Comparison of ENCODE assay signal across 12 cellular contexts in the genomic region with DNA sequence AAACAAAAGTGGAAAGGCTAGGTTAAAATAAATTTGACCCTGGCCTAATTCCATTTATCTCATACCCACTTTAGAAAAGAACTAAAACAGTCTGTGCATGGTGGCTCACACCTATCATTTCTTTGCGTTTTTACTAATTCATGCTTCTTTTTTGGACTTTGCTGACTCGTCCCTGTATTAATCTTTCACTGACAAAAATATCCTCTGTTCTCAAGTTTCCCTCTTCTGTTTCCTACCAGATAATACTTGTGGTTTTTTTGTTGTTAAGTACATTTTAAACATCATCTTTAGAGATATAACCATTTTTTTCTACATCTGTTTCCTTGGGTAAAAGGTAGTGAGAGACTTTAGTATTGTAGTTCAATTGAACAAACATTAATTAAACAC. TPM values are rescaled to one million over a fixed set of nuclear protein-coding genes. Genes with fewer than 3 reads are reported as not detected.
DNase-seq lines count a peak whose midpoint lies in the region; ATAC-seq and TF ChIP-seq lines count a peak whose summit lies in the region.
"Had no signal": no experiment of that assay in that cellular context is flagged by ENCODE, and none has a peak within 500 bp of the region (broad histone marks: within the 10 kb centered on the region; RNA-seq: fewer than 3 reads in every experiment).

No MANE protein-coding gene starts in this region.

- POLR2A ChIA-PET in activated CD8-positive, alpha-beta T cell treated with anti-CD3 and anti-CD28 coated beads for 36 hours (lab: Charles Lee), result interaction anchor here (2.4 kb wide), 1 partner anchor 14 kb away, joined by 10 read pairs; no protein-coding TSS in a partner anchor

- ATAC-seq in activated CD8-positive, alpha-beta T cell treated with anti-CD3 and anti-CD28 coated beads for 36 hours, result no peak

- peaks cover 21% of the 10 kb centered on the region for H3K79me1 ChIP-seq in mesenchymal stem cell (replicated peaks; ENCODE audit: low read length, poor library complexity, severe bottlenecking)

- no peak overlapping the region for H2AK5ac ChIP-seq in mesenchymal stem cell (ENCODE audit: low read length, severe bottlenecking)

- peaks cover 39% of the 10 kb centered on the region for H3F3A ChIP-seq in GM23248 (ENCODE audit: insufficient read depth)

- H2BK12ac ChIP-seq in mesenchymal stem cell (ENCODE audit: low read length in 2 of 2), result no peak overlapping the region

- H3K18ac ChIP-seq in mesenchymal stem cell (ENCODE audit: low read depth in 1 of 2, low read length in 2 of 2), result no peak overlapping the region

- H3K36me3 Mint-ChIP-seq in activated CD8-positive, alpha-beta T cell treated with anti-CD3 and anti-CD28 coated beads for 36 hours (ENCODE audit: low read depth), result peaks cover 27% of the 10 kb centered on the region

- H3K27ac ChIP-seq in BLaER1 (0 out of 2 replicates have a peak overlapping the region, but pooled peaks have one; percentile 20), GM23248 (peak overlapping the region; percentile 29), mesenchymal stem cell (ENCODE audit: low read length, poor library complexity, severe bottlenecking) (no peak overlapping the region)

- H3K4me2 ChIP-seq in BLaER1, result peak overlapping the region; percentile 61
- peak overlapping the region; percentile 67 for H3K4me2 ChIP-seq in GM23248 (ENCODE audit: unreplicated experiment)
- H3K4me2 ChIP-seq in mesenchymal stem cell (ENCODE audit: low read length, poor library complexity, severe bottlenecking), result no peak overlapping the region

- H3K9me3 ChIP-seq in BLaER1, result peaks cover 18% of the 10 kb centered on the region
- no peaks in the 10 kb centered on the region for H3K9me3 ChIP-seq in GM23248 (ENCODE audit: low read depth)
- H3K9me3 ChIP-seq in mesenchymal stem cell (ENCODE audit: control insufficient read depth, low read length), result no peaks in the 10 kb centered on the region

- H3K36me3 ChIP-seq in BLaER1 (peaks cover 18% of the 10 kb centered on the region), GM23248 (ENCODE audit: low read depth) (peaks cover 18% of the 10 kb centered on the region; the same call in 1 of the 2 replicates), mesenchymal stem cell (ENCODE audit: control insufficient read depth in 1 of 2, insufficient read depth in 2 of 2, low read depth in 1 of 2, low read length in 2 of 2) (peaks cover 0 to 6% of the 10 kb centered on the region in 2 experiments)

- no peaks in the 10 kb centered on the region for H3K27me3 Mint-ChIP-seq in activated CD8-positive, alpha-beta T cell treated with anti-CD3 and anti-CD28 coated beads for 36 hours

- no peaks in the 10 kb centered on the region for H3K9me2 ChIP-seq in GM23248 (ENCODE audit: insufficient read depth)

- no peak overlapping the region for H4K8ac ChIP-seq in mesenchymal stem cell (ENCODE audit: low read length)

- no peak for TF ChIP-seq CTCF in activated CD8-positive, alpha-beta T cell treated with anti-CD3 and anti-CD28 coated beads for 36 hours (IDR thresholded peaks at IDR 0.05)

- H3K4ac ChIP-seq in mesenchymal stem cell (ENCODE audit: low read depth in 1 of 2, low read length in 2 of 2), result no peak overlapping the region

- 52 to 58% methylated on average over 2 of the region's 2 CpGs for WGBS in GM23248 (ENCODE audit: low coverage in 1 of 2, low lambda C conversion rate in 2 of 2, missing lambda C conversion rate in 2 of 2), 2 experiments
- 79% methylated on average over 2 of the region's 2 CpGs for WGBS in mesenchymal stem cell

- H4K20me1 ChIP-seq in BLaER1 (peaks cover 17% of the 10 kb centered on the region; the same call in 1 of the 2 replicates), GM23248 (ENCODE audit: insufficient read depth) (no peaks in the 10 kb centered on the region)

- H3K23ac ChIP-seq in mesenchymal stem cell (ENCODE audit: low read length in 2 of 2), result no peak overlapping the region

- H3K9me3 Mint-ChIP-seq in activated CD8-positive, alpha-beta T cell treated with anti-CD3 and anti-CD28 coated beads for 36 hours, result peaks cover 3% of the 10 kb centered on the region

- peaks cover 63% of the 10 kb centered on the region for H3K4me1 ChIP-seq in BLaER1
- H3K4me1 ChIP-seq in GM23248 (ENCODE audit: insufficient read depth), result peaks cover 42% of the 10 kb centered on the region
- H3K4me1 ChIP-seq in mesenchymal stem cell (ENCODE audit: control insufficient read depth, insufficient read depth, low read depth, low read length), result peaks cover 3% of the 10 kb centered on the region

- H2AFZ ChIP-seq in GM23248 (no peak overlapping the region), mesenchymal stem cell (ENCODE audit: low read depth, low read length) (no peak overlapping the region)

- no peak overlapping the region for H3K14ac ChIP-seq in mesenchymal stem cell (ENCODE audit: low read length in 2 of 2)

- no peak for DNase-seq in GM23248
- no peak for DNase-seq in activated CD8-positive, alpha-beta T cell treated with anti-CD3 and anti-CD28 coated beads for 36 hours
- DNase-seq in mesenchymal stem cell, result no peak
- no peak for DNase-seq in AG08396 (ENCODE audit: low spot score)
- no peak for DNase-seq in head of caudate nucleus
- no peak for DNase-seq in GM19240 (ENCODE audit: insufficient read length, low spot score)
- no peak for DNase-seq in AML-193 (lab: John Stamatoyannopoulos, UW)
- DNase-seq: HCEC 1CT; NCI-H2107; stimulated activated CD4-positive, alpha-beta T cell treated with anti-CD3 and anti-CD28 coated beads, Interleukin-12 subunit alpha, Interleukin-12 subunit beta, amount 100 ng/mL, for 4 hours; stimulated activated CD8-positive, alpha-beta memory T cell treated with anti-CD3 and anti-CD28 coated beads, Interleukin-4, amount 100 ng/mL, for 48 hours had no signal

- H3K4me3 Mint-ChIP-seq in activated CD8-positive, alpha-beta T cell treated with anti-CD3 and anti-CD28 coated beads for 36 hours, result no peak overlapping the region

- H3K9ac ChIP-seq in BLaER1 (no peak overlapping the region), GM23248 (peak overlapping the region; percentile 10; the same call in 1 of the 2 replicates), mesenchymal stem cell (ENCODE audit: low read length) (peak overlapping the region; percentile 14)

- peaks cover 62% of the 10 kb centered on the region for H3K4me1 Mint-ChIP-seq in activated CD8-positive, alpha-beta T cell treated with anti-CD3 and anti-CD28 coated beads for 36 hours (ENCODE audit: low read depth)

- no peak overlapping the region for H2BK5ac ChIP-seq in mesenchymal stem cell (ENCODE audit: low read depth, low read length, poor library complexity, severe bottlenecking)

- CTCF ChIA-PET in activated CD8-positive, alpha-beta T cell treated with anti-CD3 and anti-CD28 coated beads for 36 hours (lab: Charles Lee), result interaction anchor here (1.5 kb wide), 1 partner anchor 22 kb away, joined by 3 read pairs; no protein-coding TSS in a partner anchor

- in situ Hi-C loops in GM23248 (cut with MboI), result no loop called here

- H3K27me3 ChIP-seq in BLaER1 (no peaks in the 10 kb centered on the region), GM23248 (replicated peaks; ENCODE audit: insufficient read depth) (no peaks in the 10 kb centered on the region), mesenchymal stem cell (ENCODE audit: control insufficient read depth in 1 of 2, insufficient read depth in 1 of 2, low read length in 2 of 2) (no peaks in the 10 kb centered on the region)

- peak overlapping the region; percentile 87 for H3K27ac Mint-ChIP-seq in activated CD8-positive, alpha-beta T cell treated with anti-CD3 and anti-CD28 coated beads for 36 hours

- no peak overlapping the region for H2BK15ac ChIP-seq in mesenchymal stem cell (ENCODE audit: low read depth, poor library complexity, severe bottlenecking)

- H3K79me2 ChIP-seq in GM23248 (ENCODE audit: insufficient read depth), result peaks cover 100% of the 10 kb centered on the region

- intact Hi-C loops in activated CD8-positive, alpha-beta T cell treated with anti-CD3 and anti-CD28 coated beads for 36 hours (cut with micrococcal nuclease), result no loop called here
- intact Hi-C loops in head of caudate nucleus (cut with DNase I), result no loop called here

- H4K91ac ChIP-seq in mesenchymal stem cell (ENCODE audit: low read length), result no peak overlapping the region

- no peak overlapping the region for H2BK120ac ChIP-seq in mesenchymal stem cell (ENCODE audit: low read depth, low read length)

- H3K4me3 ChIP-seq in BLaER1 (no peak overlapping the region), GM23248 (peak overlapping the region; percentile 24; the same call in 1 of the 2 replicates), mesenchymal stem cell (ENCODE audit: insufficient read depth in 1 of 2, low read depth in 1 of 2, low read length in 2 of 2) (no peak overlapping the region)

RNA-seq across cellular contexts. Expression of a gene that starts 11.5 kb away (rescaled TPM):
- 41.7 and 44.5 TPM in 2 replicates for total RNA-seq in GM23248 (2014; rRNA removed; shearing (Covaris generic))
- 33.5 and 35.0 TPM in 2 replicates for polyA plus RNA-seq in GM23248 (2016; fragmentation: Nextera tagmentation; extraction: Ambion mirVana)
- total RNA-seq in activated CD8-positive, alpha-beta T cell treated with anti-CD3 and anti-CD28 coated beads for 36 hours, result 10 to 100 TPM; 23.5 to 25.1 TPM
- 8.8 TPM for polyA plus RNA-seq in mesenchymal stem cell (2013, experiment 1 of 2)
- polyA plus RNA-seq in mesenchymal stem cell (2013, experiment 2 of 2), result 9.2 TPM

RNA-seq across cellular contexts. Expression of a gene that starts 11.7 kb away (rescaled TPM):
- 20.6 and 28.8 TPM in 2 replicates for total RNA-seq in GM23248 (2014; rRNA removed; shearing (Covaris generic))
- 32.0 and 32.1 TPM in 2 replicates for polyA plus RNA-seq in GM23248 (2016; fragmentation: Nextera tagmentation; extraction: Ambion mirVana)
- 10 to 100 TPM; 16.0 TPM for total RNA-seq in activated CD8-positive, alpha-beta T cell treated with anti-CD3 and anti-CD28 coated beads for 36 hours
- 13.8 TPM for polyA plus RNA-seq in mesenchymal stem cell (2013, experiment 1 of 2)
- 13.7 TPM for polyA plus RNA-seq in mesenchymal stem cell (2013, experiment 2 of 2)
